In the genomic region with DNA sequence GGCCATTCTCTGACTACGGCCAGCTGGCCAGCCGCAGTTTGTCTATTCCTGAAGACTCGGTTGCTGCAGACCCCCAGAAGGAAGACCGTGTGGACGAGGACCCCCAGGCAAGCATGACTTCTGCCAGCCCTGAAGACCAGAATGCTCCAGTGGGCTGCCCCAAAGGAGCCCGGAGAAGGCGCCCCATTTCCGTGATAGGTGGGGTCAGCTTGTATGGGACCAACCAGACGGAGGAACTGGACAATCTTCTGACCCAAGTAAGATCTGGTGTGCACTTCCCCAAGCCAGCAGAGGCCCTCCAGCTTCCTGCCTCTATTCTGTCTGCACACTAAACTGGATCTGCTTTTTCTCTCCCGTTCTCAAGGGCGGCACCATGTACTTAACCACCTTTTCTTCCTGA, we compare ENCODE assay signal across 1 cellular context.
TF ChIP-seq lines count a peak whose summit lies in the region.

No MANE protein-coding gene starts in this region.

TF ChIP-seq in GM23338, 12 proteins besides CTCF, POLR2A, EP300 and RAD21 (continued from another document):
- no peak for TF ChIP-seq POLR2AphosphoS5 (IDR thresholded peaks at IDR 0.05; ENCODE audit: low read depth)
- no peak for TF ChIP-seq JUNB (IDR thresholded peaks at IDR 0.05; ENCODE audit: unreplicated experiment)
- TF ChIP-seq CREB1 (CRISPR knock-in tag; IDR thresholded peaks at IDR 0.05; ENCODE audit: low read depth) = no peak
- no peak for TF ChIP-seq REST (IDR thresholded peaks at IDR 0.05; ENCODE audit: unreplicated experiment)
- TF ChIP-seq, protein P1, sequence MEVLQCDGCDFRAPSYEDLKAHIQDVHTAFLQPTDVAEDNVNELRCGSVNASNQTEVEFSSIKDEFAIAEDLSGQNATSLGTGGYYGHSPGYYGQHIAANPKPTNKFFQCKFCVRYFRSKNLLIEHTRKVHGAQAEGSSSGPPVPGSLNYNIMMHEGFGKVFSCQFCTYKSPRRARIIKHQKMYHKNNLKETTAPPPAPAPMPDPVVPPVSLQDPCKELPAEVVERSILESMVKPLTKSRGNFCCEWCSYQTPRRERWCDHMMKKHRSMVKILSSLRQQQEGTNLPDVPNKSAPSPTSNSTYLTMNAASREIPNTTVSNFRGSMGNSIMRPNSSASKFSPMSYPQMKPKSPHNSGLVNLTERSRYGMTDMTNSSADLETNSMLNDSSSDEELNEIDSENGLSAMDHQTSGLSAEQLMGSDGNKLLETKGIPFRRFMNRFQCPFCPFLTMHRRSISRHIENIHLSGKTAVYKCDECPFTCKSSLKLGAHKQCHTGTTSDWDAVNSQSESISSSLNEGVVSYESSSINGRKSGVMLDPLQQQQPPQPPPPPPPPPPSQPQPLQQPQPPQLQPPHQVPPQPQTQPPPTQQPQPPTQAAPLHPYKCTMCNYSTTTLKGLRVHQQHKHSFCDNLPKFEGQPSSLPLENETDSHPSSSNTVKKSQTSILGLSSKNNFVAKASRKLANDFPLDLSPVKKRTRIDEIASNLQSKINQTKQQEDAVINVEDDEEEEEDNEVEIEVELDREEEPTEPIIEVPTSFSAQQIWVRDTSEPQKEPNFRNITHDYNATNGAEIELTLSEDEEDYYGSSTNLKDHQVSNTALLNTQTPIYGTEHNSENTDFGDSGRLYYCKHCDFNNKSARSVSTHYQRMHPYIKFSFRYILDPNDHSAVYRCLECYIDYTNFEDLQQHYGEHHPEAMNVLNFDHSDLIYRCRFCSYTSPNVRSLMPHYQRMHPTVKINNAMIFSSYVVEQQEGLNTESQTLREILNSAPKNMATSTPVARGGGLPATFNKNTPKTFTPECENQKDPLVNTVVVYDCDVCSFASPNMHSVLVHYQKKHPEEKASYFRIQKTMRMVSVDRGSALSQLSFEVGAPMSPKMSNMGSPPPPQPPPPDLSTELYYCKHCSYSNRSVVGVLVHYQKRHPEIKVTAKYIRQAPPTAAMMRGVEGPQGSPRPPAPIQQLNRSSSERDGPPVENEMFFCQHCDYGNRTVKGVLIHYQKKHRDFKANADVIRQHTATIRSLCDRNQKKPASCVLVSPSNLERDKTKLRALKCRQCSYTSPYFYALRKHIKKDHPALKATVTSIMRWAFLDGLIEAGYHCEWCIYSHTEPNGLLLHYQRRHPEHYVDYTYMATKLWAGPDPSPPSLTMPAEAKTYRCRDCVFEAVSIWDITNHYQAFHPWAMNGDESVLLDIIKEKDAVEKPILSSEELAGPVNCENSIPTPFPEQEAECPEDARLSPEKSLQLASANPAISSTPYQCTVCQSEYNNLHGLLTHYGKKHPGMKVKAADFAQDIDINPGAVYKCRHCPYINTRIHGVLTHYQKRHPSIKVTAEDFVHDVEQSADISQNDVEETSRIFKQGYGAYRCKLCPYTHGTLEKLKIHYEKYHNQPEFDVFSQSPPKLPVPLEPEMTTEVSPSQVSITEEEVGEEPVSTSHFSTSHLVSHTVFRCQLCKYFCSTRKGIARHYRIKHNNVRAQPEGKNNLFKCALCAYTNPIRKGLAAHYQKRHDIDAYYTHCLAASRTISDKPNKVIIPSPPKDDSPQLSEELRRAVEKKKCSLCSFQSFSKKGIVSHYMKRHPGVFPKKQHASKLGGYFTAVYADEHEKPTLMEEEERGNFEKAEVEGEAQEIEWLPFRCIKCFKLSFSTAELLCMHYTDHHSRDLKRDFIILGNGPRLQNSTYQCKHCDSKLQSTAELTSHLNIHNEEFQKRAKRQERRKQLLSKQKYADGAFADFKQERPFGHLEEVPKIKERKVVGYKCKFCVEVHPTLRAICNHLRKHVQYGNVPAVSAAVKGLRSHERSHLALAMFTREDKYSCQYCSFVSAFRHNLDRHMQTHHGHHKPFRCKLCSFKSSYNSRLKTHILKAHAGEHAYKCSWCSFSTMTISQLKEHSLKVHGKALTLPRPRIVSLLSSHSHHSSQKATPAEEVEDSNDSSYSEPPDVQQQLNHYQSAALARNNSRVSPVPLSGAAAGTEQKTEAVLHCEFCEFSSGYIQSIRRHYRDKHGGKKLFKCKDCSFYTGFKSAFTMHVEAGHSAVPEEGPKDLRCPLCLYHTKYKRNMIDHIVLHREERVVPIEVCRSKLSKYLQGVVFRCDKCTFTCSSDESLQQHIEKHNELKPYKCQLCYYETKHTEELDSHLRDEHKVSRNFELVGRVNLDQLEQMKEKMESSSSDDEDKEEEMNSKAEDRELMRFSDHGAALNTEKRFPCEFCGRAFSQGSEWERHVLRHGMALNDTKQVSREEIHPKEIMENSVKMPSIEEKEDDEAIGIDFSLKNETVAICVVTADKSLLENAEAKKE (CRISPR knock-in tag; IDR thresholded peaks at IDR 0.05) = no peak
- no peak for TF ChIP-seq ETS1 (IDR thresholded peaks at IDR 0.05)
- TF ChIP-seq EZH2phosphoT487 (IDR thresholded peaks at IDR 0.05; ENCODE audit: unreplicated experiment) = no peak
TF ChIP-seq in GM23338: peak in this region for 0.
